Comparison of ENCODE assay signal across 8 cellular contexts in the genomic region with DNA sequence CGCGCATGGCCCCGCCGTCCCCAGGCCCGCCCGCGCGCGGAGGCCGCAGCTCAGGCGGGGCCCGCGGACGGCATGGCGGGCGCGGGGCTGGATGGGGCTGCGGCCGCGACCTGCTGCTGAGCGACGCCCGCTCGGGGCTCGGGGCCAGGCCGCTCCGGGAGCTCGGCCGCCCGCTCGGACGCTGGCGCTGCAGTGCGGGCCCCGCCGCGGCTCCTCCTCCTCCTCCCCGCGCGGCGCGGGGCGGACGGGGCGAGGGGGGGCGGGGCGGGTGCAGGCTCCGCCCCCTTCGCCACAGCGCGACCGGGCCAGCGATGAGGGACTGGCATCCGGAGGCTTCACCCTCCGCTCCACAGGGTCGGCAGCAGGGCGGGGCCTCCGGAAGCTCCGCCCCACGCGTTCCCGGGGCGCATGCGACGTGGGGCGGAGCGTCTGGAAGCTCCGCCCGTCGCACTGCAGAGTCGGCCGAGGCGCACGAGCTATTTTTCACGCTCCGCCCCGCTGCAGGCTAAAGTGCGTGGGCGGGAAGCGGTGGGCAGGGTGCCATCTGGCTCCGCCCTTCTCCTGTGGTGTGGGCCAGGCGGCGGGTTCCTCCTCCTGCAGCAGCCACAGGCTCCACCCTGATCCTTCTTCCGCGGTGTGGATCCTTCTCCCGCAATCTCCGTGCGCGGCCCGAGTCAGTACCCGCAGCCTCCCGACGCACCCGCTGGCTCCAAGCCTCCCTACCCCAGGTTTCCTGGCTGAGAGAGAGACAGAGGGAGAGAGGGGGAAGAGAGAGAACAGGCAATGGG. TPM values are rescaled to one million over a fixed set of nuclear protein-coding genes. Genes with fewer than 3 reads are reported as not detected.
A peak's percentile ranks its signal among the peaks of the same experiment; 100 is the strongest.
DNase-seq lines count a peak whose midpoint lies in the region; ATAC-seq, FAIRE-seq and TF ChIP-seq lines count a peak whose summit lies in the region.
"Not testable (repeated sequence)": the region's sequence is repeated elsewhere in the genome, so short reads cannot be mapped to it uniquely, and the experiment has no call there.

A gene (minus strand): TSS at position 196 of the 788 bp plus-strand sequence. CDS start 209 bp downstream, outside the sequence.

- H3K27me3 ChIP-seq in CD4-positive, alpha-beta T cell (ENCODE audit: control insufficient read depth, insufficient read depth, low read length): not testable (repeated sequence)

- H3K9me3 Mint-ChIP-seq in CD4-positive, alpha-beta T cell; natural killer cell: not testable (repeated sequence)

- H3K27ac Mint-ChIP-seq in CD4-positive, alpha-beta T cell: peak within 1 kb of the TSS; percentile 94
- peak within 1 kb of the TSS; percentile 93 to 96 for H3K27ac Mint-ChIP-seq in natural killer cell

- ATAC-seq in CD4-positive, alpha-beta T cell (ENCODE audit: poor library complexity): peak; percentile 73
- peak; percentile 77 to 87 (median 85) for ATAC-seq in natural killer cell

- peak; percentile 47 for FAIRE-seq in TTC549 (lab: Jason Lieb, UNC)
- not testable (repeated sequence) for FAIRE-seq in frontal cortex (lab: Jason Lieb, UNC)

- POLR2A ChIA-PET in CD4-positive, alpha-beta T cell (lab: Charles Lee): interaction anchor here (0.6 to 1.5 kb wide), 7 partner anchors 18 to 164 kb away, joined by 3 to 19 read pairs (median 4); a partner anchor contains a TSS

- DNase-seq in CD4-positive, alpha-beta T cell: peak; percentile 91 to 100 (median 98)
- not testable (repeated sequence) for DNase-seq in HFF-Myc (ENCODE audit: extremely low read depth, low read depth)
- DNase-seq in NCI-H345 (lab: John Stamatoyannopoulos, UW) (peak; percentile 90), frontal cortex (ENCODE audit: low spot score in 2 of 2) (peak in 1 of 2 donors; percentile 50), natural killer cell (peak; percentile 100)
- peak; percentile 98 to 99 for DNase-seq in stimulated activated CD8-positive, alpha-beta memory T cell treated with anti-CD3 and anti-CD28 coated beads, Interleukin-2, amount 100 ng/mL, for 48 hours (ENCODE audit: low read depth in 2 of 2)

- H3K36me3 Mint-ChIP-seq in CD4-positive, alpha-beta T cell (ENCODE audit: low read depth); natural killer cell: not testable (repeated sequence)

- not testable (repeated sequence) for H3K4me1 Mint-ChIP-seq in CD4-positive, alpha-beta T cell (ENCODE audit: low read depth)
- peaks cover 14 to 21% of the 10 kb centered on the region in 2 donors for H3K4me1 Mint-ChIP-seq in natural killer cell

- intact Hi-C loops in CD4-positive, alpha-beta T cell (cut with DNase I, micrococcal nuclease); natural killer cell (cut with micrococcal nuclease): not testable (repeated sequence)

- H3K27ac ChIP-seq in CD4-positive, alpha-beta T cell (ENCODE audit: low read depth, low read length); adipose tissue (ENCODE audit: low read depth, low read length): not testable (repeated sequence)

- H3K4me3 ChIP-seq in HFF-Myc (replicated peaks; ENCODE audit: low read depth, low read length): peak within 1 kb of the TSS; percentile 45

- not testable (repeated sequence) for H3K9me3 ChIP-seq in CD4-positive, alpha-beta T cell (ENCODE audit: control insufficient read depth, low read length)

- H3K4me3 Mint-ChIP-seq in CD4-positive, alpha-beta T cell: peak within 1 kb of the TSS; percentile 94
- H3K4me3 Mint-ChIP-seq in natural killer cell: peak within 1 kb of the TSS; percentile 95

- CTCF ChIA-PET in CD4-positive, alpha-beta T cell (lab: Charles Lee): interaction anchor here (1.2 kb wide), 1 partner anchor 132 kb away, joined by 3 read pairs; no protein-coding TSS in a partner anchor

- WGBS in adipose tissue, 3 donors: 0% methylated on average over 37 to 71 of the region's 94 CpGs

- TF ChIP-seq CTCF in CD4-positive, alpha-beta T cell (IDR thresholded peaks at IDR 0.05); HFF-Myc (IDR thresholded peaks at IDR 0.05; ENCODE audit: low read depth, low read length, missing control alignments); natural killer cell (IDR thresholded peaks at IDR 0.05): not testable (repeated sequence)

- not testable (repeated sequence) for H3K27me3 Mint-ChIP-seq in CD4-positive, alpha-beta T cell; natural killer cell (ENCODE audit: low read depth in 2 of 2)

RNA-seq across cellular contexts. Expression of the gene that starts here (rescaled TPM):
- 10 to 100 TPM; 80.3 to 85.6 TPM for total RNA-seq in CD4-positive, alpha-beta T cell
- polyA plus RNA-seq in adipose tissue: 10 to 100 TPM; 36.9 to 89.6 (median 83.7) TPM
- total RNA-seq in frontal cortex (58.3 TPM), natural killer cell (100 to 1,000 TPM in 1 of 3 donors, 10 to 100 TPM in 2; 87.0 to 105 (median 99.1) TPM)
